Comparison of ENCODE assay signal across 24 cellular contexts in the genomic region with DNA sequence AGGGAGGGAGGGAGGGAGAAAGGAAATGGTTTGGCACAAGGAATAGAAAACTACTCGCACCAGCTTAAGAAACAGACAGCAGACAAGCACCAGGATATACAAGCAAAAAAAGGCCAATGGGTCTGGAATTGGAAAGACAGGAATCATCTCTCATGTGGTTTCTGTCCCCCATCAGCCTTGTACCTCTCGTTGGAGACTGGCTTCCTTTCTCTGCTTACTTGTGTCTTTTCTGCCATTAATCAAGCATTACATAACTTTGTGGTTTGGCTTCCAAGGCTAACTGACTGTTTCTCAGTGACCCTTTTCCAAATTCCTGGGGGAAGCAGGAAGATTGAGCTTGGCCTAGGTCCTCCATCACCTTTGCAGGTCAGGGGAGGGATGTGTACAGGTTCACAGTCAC. TPM values are rescaled to one million over a fixed set of nuclear protein-coding genes. Genes with fewer than 3 reads are reported as not detected.
A peak's percentile ranks its signal among the peaks of the same experiment; 100 is the strongest.
DNase-seq lines count a peak whose midpoint lies in the region; ATAC-seq and TF ChIP-seq lines count a peak whose summit lies in the region.
"Had no signal": no experiment of that assay in that cellular context is flagged by ENCODE, and none has a peak within 500 bp of the region (broad histone marks: within the 10 kb centered on the region; RNA-seq: fewer than 3 reads in every experiment).

No MANE protein-coding gene starts in this region.

- H3K9me2 ChIP-seq in Karpas-422 (replicated peaks; ENCODE audit: insufficient read depth, low read length): no peaks in the 10 kb centered on the region

- WGBS in mammary epithelial cell (ENCODE audit: low coverage, missing lambda C conversion rate): 0% methylated on average over 1 of the region's 2 CpGs

- no peaks in the 10 kb centered on the region for H3K79me2 ChIP-seq in Karpas-422 (ENCODE audit: low read length)
- H3K79me2 ChIP-seq in mammary epithelial cell (ENCODE audit: insufficient read depth, low read length): no peaks in the 10 kb centered on the region

- H3K27me3 ChIP-seq in Karpas-422 (ENCODE audit: low read length): no peaks in the 10 kb centered on the region
- H3K27me3 ChIP-seq in mammary epithelial cell (ENCODE audit: insufficient read depth, low read length): no peaks in the 10 kb centered on the region
- H3K27me3 ChIP-seq: ascending aorta, BE2C, neutrophil, vagina had no signal

- H3K36me3 ChIP-seq in Karpas-422 (ENCODE audit: insufficient read depth, low read length) (no peaks in the 10 kb centered on the region), mammary epithelial cell (ENCODE audit: insufficient read depth, low read length) (no peaks in the 10 kb centered on the region)
- H3K36me3 ChIP-seq: ascending aorta, BE2C, neutrophil, vagina had no signal

- intact Hi-C loops in mammary epithelial cell (cut with micrococcal nuclease): no loop called here

- no peak for TF ChIP-seq CTCF in mammary epithelial cell (conservative IDR thresholded peaks at IDR 0.05 in 1 of 2, IDR thresholded peaks at IDR 0.05 in 1 of 2; ENCODE audit: extremely low read depth in 1 of 2, insufficient read depth in 1 of 2, low read depth in 1 of 2, low read length in 2 of 2)

- H3K4me3 ChIP-seq in Karpas-422 (ENCODE audit: low read length): no peak overlapping the region
- no peak overlapping the region for H3K4me3 ChIP-seq in mammary epithelial cell (replicated peaks in 1 of 3; ENCODE audit: insufficient read depth in 1 of 3, low read depth in 2 of 3, low read length in 3 of 3)
- H3K4me3 ChIP-seq: ascending aorta, lung, psoas muscle, skin epidermis, vagina had no signal

- dilution Hi-C loops in mammary epithelial cell (cut with HindIII; ENCODE audit: low sequenced_read_pairs): no loop called here

- H3K27ac ChIP-seq in Karpas-422 (ENCODE audit: low read length) (peak overlapping the region; percentile 80; the same call in 1 of the 2 replicates), mammary epithelial cell (ENCODE audit: insufficient read depth, low read depth, low read length) (no peak overlapping the region)
- H3K27ac ChIP-seq: ascending aorta, neutrophil, psoas muscle, skin epidermis, vagina had no signal

- DNase-seq in GM03348 (ENCODE audit: low spot score) (peak; percentile 43), Karpas-422 (no peak), mammary epithelial cell (no peak), renal cortical epithelial cell (ENCODE audit: low read depth) (peak; percentile 33), COLO829 (ENCODE audit: low spot score) (no peak)
- DNase-seq: activated CD4-positive, alpha-beta T cell treated with anti-CD3 and anti-CD28 coated beads for 4 hours; activated naive CD4-positive, alpha-beta T cell treated with anti-CD3 and anti-CD28 coated beads, Interleukin-2, amount 50 U/mL, for 16 hours; BE2C; DMS79; GOT3; kidney; MV-4-11; NCI-H1694 treated with DMSO at 0.1 percent for 48 hours; psoas muscle; Right ventricle myocardium superior; stimulated activated CD4-positive, alpha-beta T cell treated with anti-CD3 and anti-CD28 coated beads, Interleukin-2, amount 100 ng/mL, for 24 hours had no signal

- CTCF ChIA-PET in mammary epithelial cell (lab: Charles Lee; ENCODE audit: low non-redundant PET): no interaction called here

- H3K9ac ChIP-seq in Karpas-422 (ENCODE audit: low read length): no peak overlapping the region
- no peak overlapping the region for H3K9ac ChIP-seq in mammary epithelial cell (ENCODE audit: insufficient read depth, low read length)

- no peak overlapping the region for H2AFZ ChIP-seq in Karpas-422 (ENCODE audit: low read length)
- H2AFZ ChIP-seq in mammary epithelial cell (ENCODE audit: low read depth, low read length): peak overlapping the region; percentile 37

- no peaks in the 10 kb centered on the region for H3K9me3 ChIP-seq in Karpas-422 (ENCODE audit: low read length)
- H3K9me3 ChIP-seq in mammary epithelial cell (replicated peaks; ENCODE audit: insufficient read depth, low read length): no peaks in the 10 kb centered on the region
- H3K9me3 ChIP-seq: ascending aorta, BE2C, neutrophil, psoas muscle, vagina had no signal

- H3K4me1 ChIP-seq in Karpas-422 (ENCODE audit: low read length) (peaks cover 64% of the 10 kb centered on the region), mammary epithelial cell (ENCODE audit: insufficient read depth, low read length) (no peaks in the 10 kb centered on the region)
- H3K4me1 ChIP-seq: ascending aorta, BE2C, psoas muscle, vagina had no signal

- BruUV-seq in mammary epithelial cell (replicated peaks; lab: Mats Ljungman, UMichigan): no TSS peak

- in situ Hi-C loops in mammary epithelial cell (cut with MboI; ENCODE audit: low sequenced_read_pairs in 2 of 2): no loop called here

- ATAC-seq in HG03159 (IDR thresholded peaks at IDR 0.05; ENCODE audit: unreplicated experiment) (no peak), HG02852 (IDR thresholded peaks at IDR 0.05; ENCODE audit: unreplicated experiment) (no peak)
- ATAC-seq: psoas muscle; stimulated activated effector memory CD8-positive, alpha-beta T cell treated with anti-CD3 and anti-CD28 coated beads, Interleukin-12 subunit alpha, Interleukin-12 subunit beta, amount 100 ng/mL, for 72 hours had no signal

- H4K20me1 ChIP-seq in Karpas-422 (ENCODE audit: insufficient read depth, low read depth, low read length): no peaks in the 10 kb centered on the region
- H4K20me1 ChIP-seq in mammary epithelial cell (ENCODE audit: insufficient read depth, low read length): no peaks in the 10 kb centered on the region

- H3K4me2 ChIP-seq in Karpas-422 (ENCODE audit: low read depth, low read length, poor library complexity, severe bottlenecking) (no peak overlapping the region), mammary epithelial cell (ENCODE audit: insufficient read depth, low read depth, low read length) (no peak overlapping the region)

RNA-seq across cellular contexts. Expression of a gene that starts 11.8 kb away (rescaled TPM):
- 151 and 238 TPM in 2 replicates for total RNA-seq in Karpas-422 (2014; rRNA removed; shearing (Covaris generic); ENCODE audit: low replicate concordance)
- total RNA-seq in mammary epithelial cell (10 to 100 TPM; 20.4 to 25.3 TPM), renal cortical epithelial cell (20.1 and 20.7 TPM in 2 replicates)
- polyA plus RNA-seq in mammary epithelial cell: 9.5 TPM
- 108 TPM for polyA minus RNA-seq in mammary epithelial cell

Comparison
In these comparisons a context has a peak if more than half of its experiments do, and no peak if none do; other contexts are left out.
1. DNase-seq: peak in GM03348 (single experiment) and renal cortical epithelial cell (single experiment); none in Karpas-422 (single experiment), mammary epithelial cell (single experiment) and COLO829 (single experiment).